In genomic region chr4:63211377-63211776, GRCh38 we compare ENCODE assay signal across 24 cellular contexts.
DNase-seq lines count a peak whose midpoint lies in the region; ATAC-seq, FAIRE-seq and TF ChIP-seq lines count a peak whose summit lies in the region.
"Had no signal": no experiment of that assay in that cellular context is flagged by ENCODE, and none has a peak within 500 bp of the region (broad histone marks: within the 10 kb centered on the region; RNA-seq: fewer than 3 reads in every experiment).

No MANE protein-coding gene starts in this region.

- no peaks in the 10 kb centered on the region for H3K36me3 ChIP-seq in neural cell (ENCODE audit: insufficient read depth, low read length)
- H3K36me3 ChIP-seq: BLaER1, MG63 had no signal

- peak; percentile 4 for DNase-seq in HTR-8/SVneo (ENCODE audit: insufficient read length, low spot score)
- DNase-seq in chondrocyte (ENCODE audit: low spot score), result no peak
- peak; percentile 36 for DNase-seq in urothelium cell line (ENCODE audit: low spot score)
- DNase-seq in stimulated activated CD4-positive, alpha-beta T cell treated with anti-CD3 and anti-CD28 coated beads, Interleukin-4, amount 100 ng/mL, for 4 hours, result no peak
- no peak for DNase-seq in ureter (ENCODE audit: low spot score)
- DNase-seq: CD4-positive, alpha-beta T cell; COR-L47; DMS 273 treated with DMSO at 0.1 percent for 48 hours; DND-41; H7; MG63; NCI-H1048; NCI-H1436 treated with DMSO at 0.1 percent for 48 hours; NCI-H1930; PC-9; SHP77 treated with DMSO at 0.1 percent for 48 hours had no signal

- no peaks in the 10 kb centered on the region for H3K79me2 ChIP-seq in neural cell (replicated peaks; ENCODE audit: insufficient read depth, low read length)

- peak overlapping the region; percentile 85 for H3K27ac Mint-ChIP-seq in chondrocyte (ENCODE audit: unreplicated experiment)
- H3K27ac Mint-ChIP-seq: CD4-positive, alpha-beta T cell had no signal

- no peak for FAIRE-seq in HTR-8/SVneo (lab: Jason Lieb, UNC)
- FAIRE-seq in urothelium cell line (lab: Jason Lieb, UNC), result no peak
- FAIRE-seq: GM12891, HepG2, K562 had no signal

- peaks cover 42% of the 10 kb centered on the region for H3K9me3 Mint-ChIP-seq in chondrocyte (ENCODE audit: low read depth)

- H4K20me1 ChIP-seq in neural cell (ENCODE audit: insufficient read depth), result no peaks in the 10 kb centered on the region
- H4K20me1 ChIP-seq: BLaER1 had no signal

- TF ChIP-seq EP300 in neural cell (conservative IDR thresholded peaks at IDR 0.05; ENCODE audit: poor library complexity, severe bottlenecking), result peak; percentile 75

- no peak overlapping the region for H3K4me2 ChIP-seq in neural cell (ENCODE audit: low read length)
- H3K4me2 ChIP-seq: BLaER1, PC-9 had no signal

- no peaks in the 10 kb centered on the region for H3F3A ChIP-seq in neural cell (ENCODE audit: insufficient read depth, low read length, poor library complexity, severe bottlenecking)

- no peak for ATAC-seq in HG03135 (IDR thresholded peaks at IDR 0.05; ENCODE audit: unreplicated experiment)
- ATAC-seq: HepG2, K562 had no signal

- no peak overlapping the region for H3K27ac ChIP-seq in neural cell (ENCODE audit: low read length)
- H3K27ac ChIP-seq: BLaER1, PC-9, RWPE1, SK-N-MC had no signal

- H3K9ac ChIP-seq in neural cell (ENCODE audit: low read length), result no peak overlapping the region
- H3K9ac ChIP-seq: BLaER1 had no signal

- no peak overlapping the region for H2AFZ ChIP-seq in neural cell (ENCODE audit: low read depth, low read length)
- H2AFZ ChIP-seq: PC-9 had no signal

- TF ChIP-seq RAD21 in neural cell (conservative IDR thresholded peaks at IDR 0.05), result no peak

- H3K4me3 Mint-ChIP-seq in chondrocyte (ENCODE audit: unreplicated experiment), result no peak overlapping the region
- H3K4me3 Mint-ChIP-seq: CD4-positive, alpha-beta T cell had no signal

- TF ChIP-seq CTCF in chondrocyte (IDR thresholded peaks at IDR 0.05), result no peak
- TF ChIP-seq CTCF in neural cell (IDR thresholded peaks at IDR 0.05; ENCODE audit: poor library complexity, severe bottlenecking), result no peak

- no peaks in the 10 kb centered on the region for H3K9me3 ChIP-seq in neural cell (ENCODE audit: low read length)
- H3K9me3 ChIP-seq: BLaER1, MG63 had no signal

- no peaks in the 10 kb centered on the region for H3K9me2 ChIP-seq in neural cell (ENCODE audit: insufficient read depth, low read length)

- H3K27me3 ChIP-seq in neural cell (ENCODE audit: insufficient read depth, low read depth, low read length), result no peaks in the 10 kb centered on the region
- H3K27me3 ChIP-seq: BLaER1, MG63 had no signal

- H3K4me1 Mint-ChIP-seq in chondrocyte (ENCODE audit: low read depth), result peaks cover 33% of the 10 kb centered on the region

- no peaks in the 10 kb centered on the region for H3K27me3 Mint-ChIP-seq in chondrocyte (ENCODE audit: low read depth)
- H3K27me3 Mint-ChIP-seq: CD4-positive, alpha-beta T cell had no signal

- peaks cover 16% of the 10 kb centered on the region for H3K36me3 Mint-ChIP-seq in chondrocyte (ENCODE audit: low read depth)

- no peak overlapping the region for H3K4me3 ChIP-seq in neural cell (ENCODE audit: low read length)
- H3K4me3 ChIP-seq: BLaER1, K562, MG63, PC-9, SK-N-MC had no signal

TF ChIP-seq in neural cell, 6 proteins besides CTCF, POLR2A, EP300 and RAD21:
- TF ChIP-seq MXI1 (conservative IDR thresholded peaks at IDR 0.05; ENCODE audit: poor library complexity, severe bottlenecking) (no peak), REST (IDR thresholded peaks at IDR 0.05; ENCODE audit: borderline replicate concordance) (peak; percentile 97), POLR2AphosphoS5 (IDR thresholded peaks at IDR 0.05) (peak; percentile 72), TAF1 (IDR thresholded peaks at IDR 0.05; ENCODE audit: low read depth) (no peak), EZH2 (IDR thresholded peaks at IDR 0.05; ENCODE audit: borderline replicate concordance, insufficient read depth, low read length, poor library complexity, severe bottlenecking) (no peak), SMC3 (conservative IDR thresholded peaks at IDR 0.05; ENCODE audit: poor library complexity) (no peak)

Comparison
In these comparisons a context has a peak if more than half of its experiments do, and no peak if none do; other contexts are left out.
1. DNase-seq: peak in HTR-8/SVneo (single experiment) and urothelium cell line (single experiment); none in chondrocyte (single experiment), stimulated activated CD4-positive, alpha-beta T cell treated with anti-CD3 and anti-CD28 coated beads, Interleukin-4, amount 100 ng/mL, for 4 hours (0 of 2) and ureter (single experiment).